ENCODE assay signal across 8 cellular contexts in the genomic region with DNA sequence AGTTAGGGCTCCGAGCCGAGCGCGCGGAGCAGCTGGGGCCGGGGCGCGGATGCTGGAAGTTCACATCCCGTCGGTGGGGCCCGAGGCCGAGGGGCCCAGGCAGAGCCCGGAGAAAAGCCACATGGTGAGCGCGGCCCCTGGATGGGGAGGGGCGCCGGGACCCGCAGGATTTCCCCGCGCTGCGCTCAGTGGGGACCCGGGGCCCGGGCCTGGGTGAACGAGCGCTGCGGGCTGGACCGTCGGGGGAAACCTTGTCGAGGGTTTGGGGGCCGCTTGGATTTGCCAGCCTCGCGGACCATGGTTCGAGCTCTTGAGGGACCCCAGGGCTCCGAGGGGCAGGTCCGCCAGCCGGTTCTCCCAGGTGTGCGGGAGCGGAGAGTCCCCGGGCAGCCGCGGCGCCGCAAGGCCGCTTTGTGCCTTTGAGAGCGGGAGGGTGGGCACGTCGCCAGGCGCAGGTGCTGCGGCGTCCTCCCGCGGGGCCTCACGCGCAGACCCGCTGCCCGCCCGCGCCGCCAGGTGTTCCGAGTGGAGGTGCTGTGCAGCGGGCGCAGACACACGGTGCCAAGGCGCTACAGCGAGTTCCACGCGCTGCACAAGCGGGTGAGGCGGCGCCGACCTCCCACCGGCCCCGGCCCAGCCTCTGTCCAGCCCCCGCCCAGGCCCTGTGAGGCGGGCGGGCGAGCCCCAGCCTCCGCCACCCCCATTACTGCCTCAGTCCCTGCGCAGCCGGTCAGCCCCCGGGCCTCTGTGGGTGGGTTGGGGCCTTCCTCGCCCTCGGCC. TPM values are rescaled to one million over a fixed set of nuclear protein-coding genes. Genes with fewer than 3 reads are reported as not detected.
A peak's percentile ranks its signal among the peaks of the same experiment; 100 is the strongest.
DNase-seq lines count a peak whose midpoint lies in the region; ATAC-seq and TF ChIP-seq lines count a peak whose summit lies in the region.

Gene SNX22 (plus strand): TSS at position 5 of the 780 bp plus-strand sequence. CDS start 45 bp downstream, at position 50.

- H3K36me3 ChIP-seq in GM06990 (ENCODE audit: control insufficient read depth, insufficient read depth, low read length) (peaks cover 19% of the 10 kb centered on the region), PC-3 (ENCODE audit: low read depth, low read length) (peaks cover 6% of the 10 kb centered on the region), aorta (ENCODE audit: control insufficient read depth in 1 of 2, insufficient read depth in 2 of 2, low read length in 1 of 2) (peaks cover 0 to 11% of the 10 kb centered on the region in 2 donors)

- H4K20me1 ChIP-seq in PC-3 (ENCODE audit: low read length), result no peaks in the 10 kb centered on the region

- no peaks in the 10 kb centered on the region for H3K9me3 ChIP-seq in PC-3 (ENCODE audit: low read length)
- H3K9me3 ChIP-seq in aorta (ENCODE audit: control insufficient read depth, low read length), result no peaks in the 10 kb centered on the region

- peak within 1 kb of the TSS; percentile 73 for H2AFZ ChIP-seq in PC-3 (ENCODE audit: low read length)

- peaks cover 7% of the 10 kb centered on the region for H3K36me3 Mint-ChIP-seq in mesothelial cell of epicardium

- H3K4me3 ChIP-seq in GM06990 (replicated peaks; ENCODE audit: low read depth, low read length), result peak within 1 kb of the TSS; percentile 83
- peak within 1 kb of the TSS; percentile 62 for H3K4me3 ChIP-seq in PC-3 (ENCODE audit: low read length)
- peak within 1 kb of the TSS; percentile 53 for H3K4me3 ChIP-seq in choroid plexus epithelial cell (ENCODE audit: low read depth, low read length)
- H3K4me3 ChIP-seq in aorta (ENCODE audit: low read length in 2 of 2), result peak within 1 kb of the TSS in 1 of 2 donors; percentile 17

- H3K9me2 ChIP-seq in PC-3 (replicated peaks; ENCODE audit: low read length), result no peaks in the 10 kb centered on the region

- no peak within 1 kb of the TSS for H3K27ac Mint-ChIP-seq in mesothelial cell of epicardium

- H3F3A ChIP-seq in PC-3 (ENCODE audit: low read length, unreplicated experiment), result no peaks in the 10 kb centered on the region

- CTCF ChIA-PET in PC-3 (lab: Charles Lee), result no interaction called here

- H3K27me3 ChIP-seq in GM06990 (replicated peaks; ENCODE audit: control insufficient read depth, insufficient read depth, low read length) (no peaks in the 10 kb centered on the region), PC-3 (ENCODE audit: low read length) (peaks cover 10% of the 10 kb centered on the region), aorta (ENCODE audit: control insufficient read depth in 1 of 2, insufficient read depth in 2 of 2, low read length in 1 of 2) (no peaks in the 10 kb centered on the region)

- POLR2A ChIA-PET in PC-3 (lab: Charles Lee; ENCODE audit: unreplicated experiment), result interaction anchor here (0.6 kb wide), 1 partner anchor 414 kb away, joined by 3 read pairs; no protein-coding TSS in a partner anchor

- H3K9ac ChIP-seq in PC-3 (ENCODE audit: low read length), result no peak within 1 kb of the TSS

- BruUV-seq in PC-3 (replicated peaks; lab: Mats Ljungman, UMichigan), result no TSS peak

- no peaks in the 10 kb centered on the region for H3K79me2 ChIP-seq in PC-3 (ENCODE audit: low read length)

- H3K27me3 Mint-ChIP-seq in mesothelial cell of epicardium (ENCODE audit: low read depth), result peaks cover 34% of the 10 kb centered on the region

- H3K4me1 ChIP-seq in PC-3 (ENCODE audit: insufficient read depth, low read length), result no peaks in the 10 kb centered on the region; the same call in 1 of the 2 replicates
- H3K4me1 ChIP-seq in aorta (ENCODE audit: control insufficient read depth in 1 of 2, insufficient read depth in 2 of 2, low read length in 2 of 2), result no peaks in the 10 kb centered on the region

- ATAC-seq in GM21737 (IDR thresholded peaks at IDR 0.05; ENCODE audit: unreplicated experiment) (peak; percentile 11), PC-3 (0 out of 2 replicates have a peak, but pooled peaks have one; percentile 1), aorta (ENCODE audit: low FRiP score) (peak; percentile 16), HG03439 (IDR thresholded peaks at IDR 0.05; ENCODE audit: unreplicated experiment) (no peak)

- WGBS in aorta, 2 donors, result 1% methylated on average over 60 to 83 of the region's 83 CpGs

- peaks cover 12% of the 10 kb centered on the region for H3K4me1 Mint-ChIP-seq in mesothelial cell of epicardium

- peak within 1 kb of the TSS; percentile 68 for H3K4me3 Mint-ChIP-seq in mesothelial cell of epicardium

- no peaks in the 10 kb centered on the region for H3K9me3 Mint-ChIP-seq in mesothelial cell of epicardium

- DNase-seq in GM06990 (ENCODE audit: extremely low read depth, insufficient read length), result peak; percentile 71
- DNase-seq in PC-3, result no peak
- DNase-seq in choroid plexus epithelial cell (ENCODE audit: low read depth), result no peak
- DNase-seq in mesothelial cell of epicardium (ENCODE audit: low spot score in 2 of 2, unreplicated experiment in 2 of 2), result peak in 1 of 2 experiments; percentile 55
- DNase-seq in aorta, result no peak
- DNase-seq in hippocampal formation (lab: John Stamatoyannopoulos, UW), result no peak

- H3K27ac ChIP-seq in PC-3 (ENCODE audit: low read length) (no peak within 1 kb of the TSS), aorta (ENCODE audit: low read depth in 1 of 2, low read length in 2 of 2) (no peak within 1 kb of the TSS)

- H3K4me2 ChIP-seq in PC-3 (ENCODE audit: low read length), result peak within 1 kb of the TSS; percentile 86

- TF ChIP-seq CTCF in GM06990 (IDR thresholded peaks at IDR 0.05; ENCODE audit: insufficient read depth, low read length, poor library complexity, severe bottlenecking) (no peak), PC-3 (conservative IDR thresholded peaks at IDR 0.05; ENCODE audit: low read depth, low read length) (no peak), choroid plexus epithelial cell (conservative IDR thresholded peaks at IDR 0.05; ENCODE audit: low read depth, low read length) (no peak), mesothelial cell of epicardium (IDR thresholded peaks at IDR 0.05; ENCODE audit: unreplicated experiment) (no peak)

- intact Hi-C loops in PC-3 (cut with micrococcal nuclease) (loop anchor here (5.0 kb wide), 1 partner anchor 55 kb away; the partner anchor contains the start of gene SNX1), aorta (cut with DNase I) (no loop called here)

RNA-seq across cellular contexts. Expression of gene SNX22, which starts in this region (rescaled TPM):
- total RNA-seq in PC-3 (2014; rRNA removed) (0.77 TPM in 1 of 2 replicates, not detected in the other), mesothelial cell of epicardium (0.78 to 0.91 TPM (median 0.79 TPM) in 3 replicates), aorta (under 1 TPM; 0.36 to 0.39 TPM)
- under 1 TPM; 0.38 to 0.90 TPM for polyA plus RNA-seq in aorta

Comparison
In these comparisons a context has a peak if more than half of its experiments do, and no peak if none do; other contexts are left out.
1. Peak in ATAC-seq, H3K4me3 ChIP-seq and H3K4me2 ChIP-seq in PC-3; RNA of the gene not detected or under 1 TPM.
2. Peak in ATAC-seq in aorta; RNA of the gene not detected or under 1 TPM.